8 cellular contexts compared by ENCODE assay signal in the genomic region with DNA sequence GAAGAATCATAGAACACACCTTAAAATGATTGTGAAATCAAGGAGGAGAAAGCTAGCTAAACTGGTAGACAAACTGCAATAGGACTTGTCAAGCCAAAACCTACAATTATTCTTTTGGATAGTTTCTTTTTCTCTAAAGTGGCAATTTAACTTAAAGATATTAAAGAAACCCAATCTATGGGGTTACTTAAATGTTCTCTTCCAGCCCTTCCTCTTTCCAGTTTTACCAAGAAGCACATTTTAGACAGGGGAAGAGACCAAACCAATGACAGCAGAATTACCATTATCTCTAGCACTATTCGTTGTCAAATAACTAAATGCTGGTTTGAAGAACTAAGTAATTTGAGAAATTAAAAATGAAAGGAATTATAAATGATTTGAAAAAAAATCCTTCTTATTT. TPM values are rescaled to one million over a fixed set of nuclear protein-coding genes. Genes with fewer than 3 reads are reported as not detected.
DNase-seq lines count a peak whose midpoint lies in the region; ATAC-seq and TF ChIP-seq lines count a peak whose summit lies in the region.

No MANE protein-coding gene starts in this region.

- DNase-seq in cerebellum (ENCODE audit: low spot score) (peak; percentile 3), NCI-H1436 treated with DMSO at 0.1 percent for 48 hours (lab: John Stamatoyannopoulos, UW) (no peak), COR-L47 (lab: John Stamatoyannopoulos, UW) (no peak)
- DNase-seq in stimulated activated CD4-positive, alpha-beta T cell treated with anti-CD3 and anti-CD28 coated beads, Interleukin-4, amount 100 ng/mL, for 4 hours, result no peak

- TF ChIP-seq CTCF in KMS-11 (conservative IDR thresholded peaks at IDR 0.05; ENCODE audit: low read depth, low read length) (no peak), nephron (IDR thresholded peaks at IDR 0.05; ENCODE audit: unreplicated experiment in 3 of 3) (no peak)

- peaks cover 19% of the 10 kb centered on the region for H3K4me1 Mint-ChIP-seq in nephron

- peaks cover 11% of the 10 kb centered on the region for H3K27me3 Mint-ChIP-seq in nephron (ENCODE audit: low read depth)

- H3K79me2 ChIP-seq in KMS-11 (ENCODE audit: insufficient read depth, low read depth), result no peaks in the 10 kb centered on the region

- H3K4me3 ChIP-seq in BLaER1 treated with 17β-estradiol and CSF1 and Interleukin-3, amounts not matched to agents 10 nM and 100 nM, result peak overlapping the region; percentile 66 to 91 (median 78)
- peak overlapping the region; percentile 19 for H3K4me3 ChIP-seq in KMS-11 (IDR thresholded peaks at IDR 0.05; ENCODE audit: insufficient read depth, low read depth, low read length)

- peak overlapping the region; percentile 77 to 99 (median 96); a peak in 21 of 22 replicates for H3K9ac ChIP-seq in BLaER1 treated with 17β-estradiol and CSF1 and Interleukin-3, amounts not matched to agents 10 nM and 100 nM
- peak overlapping the region; percentile 37; the same call in 1 of the 2 replicates for H3K9ac ChIP-seq in KMS-11

- peak overlapping the region; percentile 65 to 98 (median 90); a peak in 21 of 22 replicates for H3K4me2 ChIP-seq in BLaER1 treated with 17β-estradiol and CSF1 and Interleukin-3, amounts not matched to agents 10 nM and 100 nM
- peak overlapping the region; percentile 81 for H3K4me2 ChIP-seq in KMS-11

- H3K4me1 ChIP-seq in BLaER1 treated with 17β-estradiol and CSF1 and Interleukin-3, amounts not matched to agents 10 nM and 100 nM, result peaks cover 23 to 49% (median 41%) of the 10 kb centered on the region in 10 experiments
- peaks cover 21% of the 10 kb centered on the region for H3K4me1 ChIP-seq in KMS-11 (ENCODE audit: low read depth, poor library complexity, severe bottlenecking)

- H3K4me3 Mint-ChIP-seq in nephron, result peak overlapping the region; percentile 89 to 92 (median 91)

- H3K27ac ChIP-seq in BLaER1 treated with 17β-estradiol and CSF1 and Interleukin-3, amounts not matched to agents 10 nM and 100 nM, result peak overlapping the region; percentile 65 to 100 (median 98); a peak in 20 of 22 replicates
- H3K27ac ChIP-seq in KMS-11, result no peak overlapping the region

- peak overlapping the region in 2 of 3 experiments; percentile 75 to 85 for H3K27ac Mint-ChIP-seq in nephron

- no peaks in the 10 kb centered on the region for H3K36me3 Mint-ChIP-seq in nephron (ENCODE audit: low read depth)

- peaks cover 0 to 14% (median 0%) of the 10 kb centered on the region in 11 experiments; a peak in 4 of 22 replicates for H3K36me3 ChIP-seq in BLaER1 treated with 17β-estradiol and CSF1 and Interleukin-3, amounts not matched to agents 10 nM and 100 nM
- H3K36me3 ChIP-seq in KMS-11 (ENCODE audit: insufficient read depth), result no peaks in the 10 kb centered on the region

- no peak for ATAC-seq in GM18519 (IDR thresholded peaks at IDR 0.05; ENCODE audit: low FRiP score, unreplicated experiment)

- no peaks in the 10 kb centered on the region for H3K9me3 ChIP-seq in BLaER1 treated with 17β-estradiol and CSF1 and Interleukin-3, amounts not matched to agents 10 nM and 100 nM (replicated peaks in 1 of 11)

- no peaks in the 10 kb centered on the region for H4K20me1 ChIP-seq in BLaER1 treated with 17β-estradiol and CSF1 and Interleukin-3, amounts not matched to agents 10 nM and 100 nM
- H4K20me1 ChIP-seq in KMS-11 (ENCODE audit: insufficient read depth), result no peaks in the 10 kb centered on the region

- H3K9me3 Mint-ChIP-seq in nephron, result no peaks in the 10 kb centered on the region

- peak overlapping the region; percentile 93 for H2AFZ ChIP-seq in KMS-11 (ENCODE audit: low read depth)

- no peaks in the 10 kb centered on the region for H3K27me3 ChIP-seq in BLaER1 treated with 17β-estradiol and CSF1 and Interleukin-3, amounts not matched to agents 10 nM and 100 nM
- H3K27me3 ChIP-seq in KMS-11 (ENCODE audit: insufficient read depth, low read depth), result no peaks in the 10 kb centered on the region

RNA-seq across cellular contexts. Expression of a gene that starts 0.7 kb away (rescaled TPM):
- total RNA-seq in cerebellum, result 19.9 TPM
